13 cellular contexts compared by ENCODE assay signal in the genomic region with DNA sequence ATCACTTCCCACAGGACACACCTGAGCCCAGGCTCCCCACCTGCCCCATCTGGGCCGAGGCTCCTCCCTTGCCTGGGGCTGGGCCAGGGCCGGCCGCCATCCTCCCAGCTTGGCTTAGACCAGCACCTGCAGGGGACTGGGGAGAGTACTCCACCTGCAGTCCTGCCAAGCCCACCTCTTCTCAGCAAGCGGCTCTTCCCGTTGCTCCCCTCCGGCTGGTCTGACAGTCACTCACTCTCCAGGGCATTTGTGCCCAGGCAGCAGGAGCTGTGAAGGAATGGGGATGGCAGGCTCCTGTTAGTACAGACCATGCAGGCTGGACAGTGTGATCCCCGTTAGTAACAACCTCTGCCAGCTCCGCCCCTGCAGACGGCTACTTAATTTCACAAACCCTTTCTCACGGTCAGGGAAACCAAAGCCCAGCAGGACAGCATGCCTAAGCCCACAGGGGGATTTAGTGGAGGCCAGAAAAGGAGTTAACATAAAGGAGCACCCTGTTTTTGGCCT. TPM values are rescaled to one million over a fixed set of nuclear protein-coding genes. Genes with fewer than 3 reads are reported as not detected.
DNase-seq lines count a peak whose midpoint lies in the region; ATAC-seq and TF ChIP-seq lines count a peak whose summit lies in the region.
"Had no signal": no experiment of that assay in that cellular context is flagged by ENCODE, and none has a peak within 500 bp of the region (broad histone marks: within the 10 kb centered on the region; RNA-seq: fewer than 3 reads in every experiment).

FYB2 (minus strand) TSS at position 12 of the 507 bp plus-strand sequence. CDS start 114 bp downstream, outside the sequence.

- H3K79me2 ChIP-seq in smooth muscle cell (ENCODE audit: low read depth): no peaks in the 10 kb centered on the region

- CTCF ChIA-PET in activated CD4-positive, alpha-beta T cell treated with anti-CD3 and anti-CD28 coated beads, Interleukin-2, amount 10 ng/mL, durations not matched to agents 7 days and 5 days (lab: Charles Lee): interaction anchor here (1.3 kb wide), 1 partner anchor 13 kb away, joined by 5 read pairs; no protein-coding TSS in a partner anchor

- H3K4me3 ChIP-seq in smooth muscle cell: peak within 1 kb of the TSS; percentile 21
- no peak within 1 kb of the TSS for H3K4me3 ChIP-seq in effector memory CD4-positive, alpha-beta T cell (ENCODE audit: insufficient read depth, low read depth, low read length, poor library complexity, severe bottlenecking)

- H3K36me3 Mint-ChIP-seq in activated CD4-positive, alpha-beta T cell treated with anti-CD3 and anti-CD28 coated beads, Interleukin-2, amount 10 ng/mL, durations not matched to agents 7 days and 5 days (ENCODE audit: low read depth): no peaks in the 10 kb centered on the region
- H3K36me3 Mint-ChIP-seq: CD4-positive, alpha-beta memory T cell had no signal

- POLR2A ChIA-PET in activated CD4-positive, alpha-beta T cell treated with anti-CD3 and anti-CD28 coated beads, Interleukin-2, amount 10 ng/mL, durations not matched to agents 7 days and 5 days (lab: Charles Lee): no interaction called here

- no peak for TF ChIP-seq CTCF in smooth muscle cell (IDR thresholded peaks at IDR 0.05; ENCODE audit: borderline replicate concordance, insufficient read depth, poor library complexity, severe bottlenecking)

- no peaks in the 10 kb centered on the region for H3K27me3 Mint-ChIP-seq in activated CD4-positive, alpha-beta T cell treated with anti-CD3 and anti-CD28 coated beads, Interleukin-2, amount 10 ng/mL, durations not matched to agents 7 days and 5 days

- DNase-seq in cerebellum (ENCODE audit: low spot score) (peak; percentile 42), left colon (peak; percentile 45 to 52), smooth muscle cell (lab: John Stamatoyannopoulos, UW; ENCODE audit: unreplicated experiment) (no peak), T-helper 9 cell (no peak)
- DNase-seq in activated CD4-positive, alpha-beta T cell treated with anti-CD3 and anti-CD28 coated beads, Interleukin-2, amount 10 ng/mL, durations not matched to agents 7 days and 5 days: no peak
- no peak for DNase-seq in effector memory CD4-positive, alpha-beta T cell
- DNase-seq: CD4-positive, alpha-beta memory T cell; foreskin fibroblast; NCI-H1092; stimulated activated naive CD4-positive, alpha-beta T cell had no signal

- H3K9me3 ChIP-seq in smooth muscle cell (replicated peaks; ENCODE audit: low read depth): no peaks in the 10 kb centered on the region
- no peaks in the 10 kb centered on the region for H3K9me3 ChIP-seq in effector memory CD4-positive, alpha-beta T cell (ENCODE audit: control insufficient read depth, low read length)

- ATAC-seq in left colon (peak; percentile 79), GM18870 (IDR thresholded peaks at IDR 0.05; ENCODE audit: unreplicated experiment) (no peak)

- intact Hi-C loops in left colon (cut with DNase I, micrococcal nuclease): no loop called here

- no peaks in the 10 kb centered on the region for H3K27me3 ChIP-seq in smooth muscle cell (ENCODE audit: low read depth)
- no peaks in the 10 kb centered on the region for H3K27me3 ChIP-seq in effector memory CD4-positive, alpha-beta T cell (replicated peaks; ENCODE audit: control insufficient read depth, insufficient read depth, low read length, poor library complexity, severe bottlenecking)

- no peaks in the 10 kb centered on the region for H3K9me3 Mint-ChIP-seq in activated CD4-positive, alpha-beta T cell treated with anti-CD3 and anti-CD28 coated beads, Interleukin-2, amount 10 ng/mL, durations not matched to agents 7 days and 5 days

- H3K9ac ChIP-seq in smooth muscle cell (ENCODE audit: low read depth): no peak within 1 kb of the TSS

- TF ChIP-seq EP300 in Ishikawa (IDR thresholded peaks at IDR 0.05; ENCODE audit: borderline replicate concordance): peak; percentile 95

- H3F3A ChIP-seq in smooth muscle cell (ENCODE audit: low read depth): no peaks in the 10 kb centered on the region

- H3K36me3 ChIP-seq in smooth muscle cell (ENCODE audit: low read depth): no peaks in the 10 kb centered on the region
- no peaks in the 10 kb centered on the region for H3K36me3 ChIP-seq in effector memory CD4-positive, alpha-beta T cell (ENCODE audit: control insufficient read depth, insufficient read depth, low read length)

- peak within 1 kb of the TSS; percentile 75 for H3K4me2 ChIP-seq in smooth muscle cell

- no peak within 1 kb of the TSS for H2AFZ ChIP-seq in smooth muscle cell (ENCODE audit: low read depth)

- H3K4me1 ChIP-seq in smooth muscle cell (ENCODE audit: low read depth): peaks cover 30% of the 10 kb centered on the region
- H3K4me1 ChIP-seq in effector memory CD4-positive, alpha-beta T cell (ENCODE audit: control insufficient read depth, insufficient read depth, low read length, poor library complexity, severe bottlenecking): no peaks in the 10 kb centered on the region

- H3K4me3 Mint-ChIP-seq in activated CD4-positive, alpha-beta T cell treated with anti-CD3 and anti-CD28 coated beads, Interleukin-2, amount 10 ng/mL, durations not matched to agents 7 days and 5 days: no peak within 1 kb of the TSS
- H3K4me3 Mint-ChIP-seq: CD4-positive, alpha-beta memory T cell had no signal

- 26% methylated on average over 10 of the region's 10 CpGs for WGBS in smooth muscle cell (ENCODE audit: low lambda C conversion rate)

- no peaks in the 10 kb centered on the region for H3K4me1 Mint-ChIP-seq in activated CD4-positive, alpha-beta T cell treated with anti-CD3 and anti-CD28 coated beads, Interleukin-2, amount 10 ng/mL, durations not matched to agents 7 days and 5 days
- H3K4me1 Mint-ChIP-seq: CD4-positive, alpha-beta memory T cell had no signal

- H3K27ac Mint-ChIP-seq in activated CD4-positive, alpha-beta T cell treated with anti-CD3 and anti-CD28 coated beads, Interleukin-2, amount 10 ng/mL, durations not matched to agents 7 days and 5 days: no peak within 1 kb of the TSS
- H3K27ac Mint-ChIP-seq: CD4-positive, alpha-beta memory T cell had no signal

- no peak within 1 kb of the TSS for H3K27ac ChIP-seq in smooth muscle cell (ENCODE audit: low read depth)
- H3K27ac ChIP-seq in effector memory CD4-positive, alpha-beta T cell (ENCODE audit: insufficient read depth, low read length, poor library complexity, severe bottlenecking): no peak within 1 kb of the TSS
- H3K27ac ChIP-seq: HL-60 had no signal

- H4K20me1 ChIP-seq in smooth muscle cell (ENCODE audit: low read depth): no peaks in the 10 kb centered on the region

- TF ChIP-seq RAD21 in Ishikawa (IDR thresholded peaks at IDR 0.05; ENCODE audit: low read depth): 0 out of 2 replicates have a peak, but pooled peaks have one; percentile 10

TF ChIP-seq in Ishikawa, 13 proteins besides CTCF, POLR2A, EP300 and RAD21:
- TF ChIP-seq CREB1 (IDR thresholded peaks at IDR 0.05; ENCODE audit: low read depth): no peak
- TF ChIP-seq REST (IDR thresholded peaks at IDR 0.05; ENCODE audit: low read depth): no peak
- no peak for TF ChIP-seq EGR1 (IDR thresholded peaks at IDR 0.05)
- peak; percentile 60 for TF ChIP-seq YY1 (IDR thresholded peaks at IDR 0.05; ENCODE audit: low read depth)
- TF ChIP-seq TAF1 (IDR thresholded peaks at IDR 0.05; ENCODE audit: low read depth): 0 out of 2 replicates have a peak, but pooled peaks have one; percentile 32
- peak; percentile 86 for TF ChIP-seq TEAD4 (IDR thresholded peaks at IDR 0.05)
- TF ChIP-seq, protein P1, sequence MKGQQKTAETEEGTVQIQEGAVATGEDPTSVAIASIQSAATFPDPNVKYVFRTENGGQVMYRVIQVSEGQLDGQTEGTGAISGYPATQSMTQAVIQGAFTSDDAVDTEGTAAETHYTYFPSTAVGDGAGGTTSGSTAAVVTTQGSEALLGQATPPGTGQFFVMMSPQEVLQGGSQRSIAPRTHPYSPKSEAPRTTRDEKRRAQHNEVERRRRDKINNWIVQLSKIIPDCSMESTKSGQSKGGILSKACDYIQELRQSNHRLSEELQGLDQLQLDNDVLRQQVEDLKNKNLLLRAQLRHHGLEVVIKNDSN (IDR thresholded peaks at IDR 0.05): no peak
- peak; percentile 90 for TF ChIP-seq FOXM1 (IDR thresholded peaks at IDR 0.05; ENCODE audit: borderline replicate concordance, low read depth)
- peak; percentile 64; the same call in 1 of the 2 replicates for TF ChIP-seq CEBPB (IDR thresholded peaks at IDR 0.05)
- no peak for TF ChIP-seq ZBTB7A (IDR thresholded peaks at IDR 0.05; ENCODE audit: low read depth)
- TF ChIP-seq, protein P2, sequence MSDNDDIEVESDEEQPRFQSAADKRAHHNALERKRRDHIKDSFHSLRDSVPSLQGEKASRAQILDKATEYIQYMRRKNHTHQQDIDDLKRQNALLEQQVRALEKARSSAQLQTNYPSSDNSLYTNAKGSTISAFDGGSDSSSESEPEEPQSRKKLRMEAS (IDR thresholded peaks at IDR 0.05): peak; percentile 71
- peak; percentile 96 for TF ChIP-seq TCF12 (IDR thresholded peaks at IDR 0.05; ENCODE audit: low read depth)
- peak; percentile 88 for TF ChIP-seq NFIC (IDR thresholded peaks at IDR 0.05)

RNA-seq across cellular contexts. Expression of gene FYB2, which starts in this region (rescaled TPM):
- total RNA-seq in cerebellum (1.1 TPM), left colon (1 to 10 TPM; 1.4 to 6.0 TPM), smooth muscle cell (2.1 and 3.6 TPM in 2 replicates)
- polyA plus RNA-seq in smooth muscle cell: 0.65 and 2.0 TPM in 2 replicates
- not detected for total RNA-seq in activated CD4-positive, alpha-beta T cell treated with anti-CD3 and anti-CD28 coated beads, Interleukin-2, amount 10 ng/mL, durations not matched to agents 7 days and 5 days
- total RNA-seq: CD4-positive, alpha-beta memory T cell had no signal
- polyA plus RNA-seq: CD4-positive, alpha-beta memory T cell had no signal

Comparison
In these comparisons a context has a peak if more than half of its experiments do, and no peak if none do; other contexts are left out.
1. DNase-seq: peak in cerebellum (single experiment) and left colon (2 of 2); none in smooth muscle cell (single experiment), activated CD4-positive, alpha-beta T cell treated with anti-CD3 and anti-CD28 coated beads, Interleukin-2, amount 10 ng/mL, durations not matched to agents 7 days and 5 days (single experiment), effector memory CD4-positive, alpha-beta T cell (0 of 3) and T-helper 9 cell (single experiment).